ENCODE assay signal across 19 cellular contexts in the genomic region with DNA sequence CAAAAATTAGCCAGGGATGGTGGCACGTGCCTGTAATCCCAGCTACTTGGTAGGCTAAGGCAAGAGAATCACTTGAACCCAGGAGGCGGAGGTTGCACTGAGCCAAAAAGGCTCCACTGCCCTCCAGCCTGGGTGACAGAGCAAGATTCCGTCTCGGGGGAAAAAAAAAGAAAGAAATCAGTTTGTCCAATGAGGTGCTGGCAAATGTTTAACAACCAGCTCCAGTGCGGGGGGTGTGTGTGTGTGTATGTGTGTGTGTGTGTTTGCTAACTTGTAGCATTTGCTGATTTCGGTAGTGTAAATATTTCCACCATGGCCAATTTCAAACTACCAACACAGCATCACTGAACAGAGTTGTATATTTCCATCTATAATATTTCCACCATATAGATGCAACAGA.
"Had no signal": no experiment of that assay in that cellular context is flagged by ENCODE, and none has a peak within 500 bp of the region (broad histone marks: within the 10 kb centered on the region; RNA-seq: fewer than 3 reads in every experiment).

No MANE protein-coding gene starts in this region.

- H3K9me3 ChIP-seq: esophagus muscularis mucosa, thyroid gland, uterus had no signal

- H3K4me1 Mint-ChIP-seq: central memory CD8-positive, alpha-beta T cell; stimulated activated effector memory CD8-positive, alpha-beta T cell treated with anti-CD3 and anti-CD28 coated beads, Interleukin-12 subunit alpha, Interleukin-12 subunit beta, amount 100 ng/mL, for 72 hours had no signal

- H3K27ac ChIP-seq: thyroid gland, uterus had no signal

- DNase-seq: activated B cell treated with CpG ODN at 0.5 μM for 24 hours; activated CD4-positive, alpha-beta T cell treated with anti-CD3 and anti-CD28 coated beads for 48 hours; activated CD8-positive, alpha-beta memory T cell treated with anti-CD3 and anti-CD28 coated beads, Interleukin-2, amount 50 U/mL, for 48 hours; activated gamma-delta T cell; activated T-cell treated with anti-CD3 and anti-CD28 coated beads, Interleukin-2, amount 50 U/mL, for 72 hours; amniotic stem cell; cortex of kidney; effector CD4-positive, alpha-beta T cell; mammary epithelial cell; naive thymus-derived CD4-positive, alpha-beta T cell; posterior cingulate gyrus; stimulated activated CD4-positive, alpha-beta T cell treated with anti-CD3 and anti-CD28 coated beads, Interleukin-12 subunit alpha, Interleukin-12 subunit beta, amount 100 ng/mL, for 4 hours; T-helper 17 cell; thyroid gland; uterus had no signal

- H3K4me1 ChIP-seq: thyroid gland, uterus had no signal

- H3K36me3 ChIP-seq: esophagus muscularis mucosa, thyroid gland, uterus had no signal

- H3K27me3 ChIP-seq: esophagus muscularis mucosa, thyroid gland, uterus had no signal

- H3K27ac Mint-ChIP-seq: activated B cell treated with CpG ODN at 0.5 μM for 24 hours; activated naive CD8-positive, alpha-beta T cell; activated T-cell treated with anti-CD3 and anti-CD28 coated beads, Interleukin-2, amount 50 U/mL, for 72 hours; naive thymus-derived CD4-positive, alpha-beta T cell; stimulated activated effector memory CD8-positive, alpha-beta T cell treated with anti-CD3 and anti-CD28 coated beads, Interleukin-12 subunit alpha, Interleukin-12 subunit beta, amount 100 ng/mL, for 72 hours; T-helper 17 cell had no signal

- H3K4me3 Mint-ChIP-seq: activated B cell treated with CpG ODN at 0.5 μM for 24 hours; activated naive CD8-positive, alpha-beta T cell; activated T-cell treated with anti-CD3 and anti-CD28 coated beads, Interleukin-2, amount 50 U/mL, for 72 hours; central memory CD8-positive, alpha-beta T cell; naive thymus-derived CD4-positive, alpha-beta T cell; stimulated activated effector memory CD8-positive, alpha-beta T cell treated with anti-CD3 and anti-CD28 coated beads, Interleukin-12 subunit alpha, Interleukin-12 subunit beta, amount 100 ng/mL, for 72 hours; T-helper 17 cell had no signal

- H3K9me3 Mint-ChIP-seq: activated B cell treated with CpG ODN at 0.5 μM for 24 hours; activated T-cell treated with anti-CD3 and anti-CD28 coated beads, Interleukin-2, amount 50 U/mL, for 72 hours; central memory CD8-positive, alpha-beta T cell; naive thymus-derived CD4-positive, alpha-beta T cell; stimulated activated effector memory CD8-positive, alpha-beta T cell treated with anti-CD3 and anti-CD28 coated beads, Interleukin-12 subunit alpha, Interleukin-12 subunit beta, amount 100 ng/mL, for 72 hours had no signal

- H3K4me3 ChIP-seq: esophagus muscularis mucosa, thyroid gland, uterus had no signal

- H3K36me3 Mint-ChIP-seq: activated naive CD8-positive, alpha-beta T cell; naive thymus-derived CD4-positive, alpha-beta T cell; stimulated activated effector memory CD8-positive, alpha-beta T cell treated with anti-CD3 and anti-CD28 coated beads, Interleukin-12 subunit alpha, Interleukin-12 subunit beta, amount 100 ng/mL, for 72 hours had no signal
